ENCODE assay signal across 27 cellular contexts in genomic region chr2:174070281-174070680, GRCh38.
"Had no signal": no experiment of that assay in that cellular context is flagged by ENCODE, and none has a peak within 500 bp of the region (broad histone marks: within the 10 kb centered on the region; RNA-seq: fewer than 3 reads in every experiment).

No MANE protein-coding gene starts in this region.

- DNase-seq: colonic mucosa; effector CD8-positive, alpha-beta T cell; endodermal cell; foreskin fibroblast; gastrocnemius medialis; head of caudate nucleus; kidney; left lung; mesenchymal stem cell; mucosa of descending colon; naive B cell; pancreas; stimulated activated CD4-positive, alpha-beta T cell treated with anti-CD3 and anti-CD28 coated beads, Interleukin-12 subunit alpha, Interleukin-12 subunit beta, amount 100 ng/mL, for 4 hours; stimulated activated CD4-positive, alpha-beta T cell treated with anti-CD3 and anti-CD28 coated beads, Interleukin-1b, Interleukin-23, amount 100 ng/mL, for 48 hours; stimulated activated CD4-positive, alpha-beta T cell treated with anti-CD3 and anti-CD28 coated beads, Interleukin-4, amount 100 ng/mL, for 1 hour; stimulated activated CD8-positive, alpha-beta memory T cell treated with anti-CD3 and anti-CD28 coated beads, Interleukin-4, amount 100 ng/mL, for 48 hours; stimulated activated naive CD4-positive, alpha-beta T cell treated with Interleukin-2 at 50 U/mL for 16 hours; substantia nigra; upper lobe of right lung; uterus had no signal

- H3K4me3 ChIP-seq: colonic mucosa, gastrocnemius medialis, hepatocyte, left lung, mucosa of descending colon, pancreas, smooth muscle cell, thoracic aorta, tibial nerve, upper lobe of right lung, uterus had no signal

- ATAC-seq: esophagus mucosa; gastrocnemius medialis; left lung; mucosa of descending colon; natural killer cell treated with Interleukin-12 subunit alpha and Interleukin-12 subunit beta and Interleukin-15 and Interleukin-18, amount 100 ng/mL, for 72 hours; pancreas; sciatic nerve; upper lobe of right lung had no signal

- FAIRE-seq: kidney, pancreas had no signal

- H3K36me3 ChIP-seq: colonic mucosa, gastrocnemius medialis, pancreas, thoracic aorta, upper lobe of right lung, uterus had no signal

- H3K27me3 ChIP-seq: colonic mucosa, gastrocnemius medialis, hepatocyte, left lung, pancreas, tibial nerve, uterus had no signal
